20 cellular contexts compared by ENCODE assay signal in genomic region chr15:94317211-94317610, GRCh38.
DNase-seq lines count a peak whose midpoint lies in the region; ATAC-seq, FAIRE-seq and TF ChIP-seq lines count a peak whose summit lies in the region.
"Had no signal": no experiment of that assay in that cellular context is flagged by ENCODE, and none has a peak within 500 bp of the region (broad histone marks: within the 10 kb centered on the region; RNA-seq: fewer than 3 reads in every experiment).

No MANE protein-coding gene starts in this region.

- TF ChIP-seq POLR2A in GM18505 (IDR thresholded peaks at IDR 0.05; ENCODE audit: borderline replicate concordance, extremely low read depth, insufficient read depth, insufficient read length) = no peak

- no peaks in the 10 kb centered on the region for H3K4me1 Mint-ChIP-seq in activated CD4-positive, alpha-beta T cell treated with anti-CD3 and anti-CD28 coated beads, Interleukin-2, amount 10 ng/mL, durations not matched to agents 7 days and 5 days
- no peaks in the 10 kb centered on the region for H3K4me1 Mint-ChIP-seq in activated CD4-positive, alpha-beta T cell treated with anti-CD3 and anti-CD28 coated beads for 36 hours
- peaks cover 18% of the 10 kb centered on the region for H3K4me1 Mint-ChIP-seq in central memory CD8-positive, alpha-beta T cell
- peaks cover 4 to 13% (median 6%) of the 10 kb centered on the region in 3 donors for H3K4me1 Mint-ChIP-seq in naive B cell
- H3K4me1 Mint-ChIP-seq in type B pancreatic cell (ENCODE audit: unreplicated experiment) = no peaks in the 10 kb centered on the region

- H3K27ac Mint-ChIP-seq in activated CD4-positive, alpha-beta T cell treated with anti-CD3 and anti-CD28 coated beads, Interleukin-2, amount 10 ng/mL, durations not matched to agents 7 days and 5 days = peak overlapping the region; percentile 10
- no peak overlapping the region for H3K27ac Mint-ChIP-seq in activated CD4-positive, alpha-beta T cell treated with anti-CD3 and anti-CD28 coated beads for 36 hours
- H3K27ac Mint-ChIP-seq in central memory CD8-positive, alpha-beta T cell (ENCODE audit: low read depth) = peak overlapping the region; percentile 66
- H3K27ac Mint-ChIP-seq in naive B cell (peak overlapping the region; percentile 69 to 82 (median 73)), type B pancreatic cell (peak overlapping the region; percentile 39)
- H3K27ac Mint-ChIP-seq: HFFc6, IgD-negative memory B cell had no signal

- FAIRE-seq in D721Med (lab: Jason Lieb, UNC) = no peak
- FAIRE-seq: G401.6 had no signal

- peaks cover 23% of the 10 kb centered on the region for H3K36me3 Mint-ChIP-seq in activated CD4-positive, alpha-beta T cell treated with anti-CD3 and anti-CD28 coated beads, Interleukin-2, amount 10 ng/mL, durations not matched to agents 7 days and 5 days (ENCODE audit: low read depth)
- H3K36me3 Mint-ChIP-seq in activated CD4-positive, alpha-beta T cell treated with anti-CD3 and anti-CD28 coated beads for 36 hours (ENCODE audit: low read depth) = peaks cover 12% of the 10 kb centered on the region
- H3K36me3 Mint-ChIP-seq in central memory CD8-positive, alpha-beta T cell (ENCODE audit: insufficient read depth) = peaks cover 26% of the 10 kb centered on the region
- peaks cover 40 to 58% of the 10 kb centered on the region in 2 donors for H3K36me3 Mint-ChIP-seq in naive B cell
- H3K36me3 Mint-ChIP-seq in type B pancreatic cell = peaks cover 3% of the 10 kb centered on the region

- CTCF ChIA-PET in activated CD4-positive, alpha-beta T cell treated with anti-CD3 and anti-CD28 coated beads, Interleukin-2, amount 10 ng/mL, durations not matched to agents 7 days and 5 days (lab: Charles Lee) = interaction anchor here (1.9 kb wide), 1 partner anchor 153 kb away, joined by 5 read pairs; no protein-coding TSS in a partner anchor
- CTCF ChIA-PET in activated CD4-positive, alpha-beta T cell treated with anti-CD3 and anti-CD28 coated beads for 36 hours (lab: Charles Lee) = interaction anchor here (1.1 kb wide), 1 partner anchor 11 kb away, joined by 3 read pairs; no protein-coding TSS in a partner anchor

- intact Hi-C loops in activated CD4-positive, alpha-beta T cell treated with anti-CD3 and anti-CD28 coated beads for 36 hours (cut with DNase I, micrococcal nuclease) = no loop called here

- no peaks in the 10 kb centered on the region for H3K27me3 Mint-ChIP-seq in activated CD4-positive, alpha-beta T cell treated with anti-CD3 and anti-CD28 coated beads, Interleukin-2, amount 10 ng/mL, durations not matched to agents 7 days and 5 days
- H3K27me3 Mint-ChIP-seq in activated CD4-positive, alpha-beta T cell treated with anti-CD3 and anti-CD28 coated beads for 36 hours = no peaks in the 10 kb centered on the region
- H3K27me3 Mint-ChIP-seq in central memory CD8-positive, alpha-beta T cell = no peaks in the 10 kb centered on the region
- H3K27me3 Mint-ChIP-seq in naive B cell (no peaks in the 10 kb centered on the region), type B pancreatic cell (no peaks in the 10 kb centered on the region)
- H3K27me3 Mint-ChIP-seq: IgD-negative memory B cell had no signal

- H3K4me3 Mint-ChIP-seq in activated CD4-positive, alpha-beta T cell treated with anti-CD3 and anti-CD28 coated beads, Interleukin-2, amount 10 ng/mL, durations not matched to agents 7 days and 5 days = no peak overlapping the region
- H3K4me3 Mint-ChIP-seq in activated CD4-positive, alpha-beta T cell treated with anti-CD3 and anti-CD28 coated beads for 36 hours = no peak overlapping the region
- no peak overlapping the region for H3K4me3 Mint-ChIP-seq in central memory CD8-positive, alpha-beta T cell
- no peak overlapping the region for H3K4me3 Mint-ChIP-seq in naive B cell
- H3K4me3 Mint-ChIP-seq in type B pancreatic cell = no peak overlapping the region
- H3K4me3 Mint-ChIP-seq: HFFc6, IgD-negative memory B cell had no signal

- no peak for TF ChIP-seq CTCF in type B pancreatic cell (conservative IDR thresholded peaks at IDR 0.05)
- TF ChIP-seq CTCF in D721Med (IDR thresholded peaks at IDR 0.05; ENCODE audit: insufficient read depth, missing control alignments) = no peak

- POLR2A ChIA-PET in activated CD4-positive, alpha-beta T cell treated with anti-CD3 and anti-CD28 coated beads, Interleukin-2, amount 10 ng/mL, durations not matched to agents 7 days and 5 days (lab: Charles Lee) = no interaction called here
- POLR2A ChIA-PET in activated CD4-positive, alpha-beta T cell treated with anti-CD3 and anti-CD28 coated beads for 36 hours (lab: Charles Lee) = no interaction called here

- ATAC-seq in activated CD4-positive, alpha-beta T cell treated with anti-CD3 and anti-CD28 coated beads for 36 hours = no peak
- no peak for ATAC-seq in central memory CD8-positive, alpha-beta T cell (replicated peaks; ENCODE audit: extremely low read depth, poor library complexity, severe bottlenecking)
- ATAC-seq in naive B cell (ENCODE audit: low read depth in 2 of 2) (no peak), GM18505 (IDR thresholded peaks at IDR 0.05; ENCODE audit: unreplicated experiment) (no peak)

- DNase-seq in activated CD4-positive, alpha-beta T cell treated with anti-CD3 and anti-CD28 coated beads, Interleukin-2, amount 10 ng/mL, durations not matched to agents 7 days and 5 days = no peak
- DNase-seq in activated CD4-positive, alpha-beta T cell treated with anti-CD3 and anti-CD28 coated beads for 36 hours = no peak
- DNase-seq in central memory CD8-positive, alpha-beta T cell (ENCODE audit: low spot score in 2 of 2) = no peak
- DNase-seq in naive B cell (no peak), type B pancreatic cell (ENCODE audit: extremely low spot score, unreplicated experiment) (no peak), NCI-H748 (lab: John Stamatoyannopoulos, UW; ENCODE audit: unreplicated experiment) (no peak), D721Med (ENCODE audit: insufficient read length, low spot score) (no peak)
- DNase-seq: 8988T, DMS53, GOT3, HFFc6, MM.1S, NCI-H2029 treated with DMSO at 0.1 percent for 48 hours, NCI-H446 treated with DMSO at 0.1 percent for 48 hours, NCI-H526, Right ventricle myocardium superior, RPMI8226 had no signal

- no peaks in the 10 kb centered on the region for H3K9me3 Mint-ChIP-seq in activated CD4-positive, alpha-beta T cell treated with anti-CD3 and anti-CD28 coated beads, Interleukin-2, amount 10 ng/mL, durations not matched to agents 7 days and 5 days
- H3K9me3 Mint-ChIP-seq in activated CD4-positive, alpha-beta T cell treated with anti-CD3 and anti-CD28 coated beads for 36 hours (ENCODE audit: low read depth) = no peaks in the 10 kb centered on the region
- H3K9me3 Mint-ChIP-seq in central memory CD8-positive, alpha-beta T cell = no peaks in the 10 kb centered on the region
- no peaks in the 10 kb centered on the region for H3K9me3 Mint-ChIP-seq in naive B cell
- H3K9me3 Mint-ChIP-seq in type B pancreatic cell = peaks cover 8% of the 10 kb centered on the region
- H3K9me3 Mint-ChIP-seq: HFFc6, IgD-negative memory B cell had no signal
